1 cellular context compared by ENCODE assay signal in genomic region chr20:38953630-38954340, GRCh38.
TF ChIP-seq lines count a peak whose summit lies in the region.

No MANE protein-coding gene starts in this region.

TF ChIP-seq in WTC11, 78 proteins besides CTCF, POLR2A, EP300 and RAD21 (continued from another document):
- TF ChIP-seq STAT6 (CRISPR knock-in tag; conservative IDR thresholded peaks at IDR 0.05; ENCODE audit: low read depth): no peak
- no peak for TF ChIP-seq USF1 (CRISPR knock-in tag; IDR thresholded peaks at IDR 0.05)
- no peak for TF ChIP-seq ARID4B (CRISPR knock-in tag; IDR thresholded peaks at IDR 0.05; ENCODE audit: borderline replicate concordance)
- TF ChIP-seq ZNF396 (CRISPR knock-in tag; IDR thresholded peaks at IDR 0.05; ENCODE audit: borderline replicate concordance): no peak
- no peak for TF ChIP-seq PREB (CRISPR knock-in tag; IDR thresholded peaks at IDR 0.05; ENCODE audit: borderline replicate concordance)
- TF ChIP-seq FOXP1 (CRISPR knock-in tag; IDR thresholded peaks at IDR 0.05; ENCODE audit: borderline replicate concordance): no peak
- TF ChIP-seq ELF4 (CRISPR knock-in tag; IDR thresholded peaks at IDR 0.05; ENCODE audit: low read depth): no peak
